In genomic region chr10:44030681-44031080, GRCh38 we compare ENCODE assay signal across 27 cellular contexts.
"Had no signal": no experiment of that assay in that cellular context is flagged by ENCODE, and none has a peak within 500 bp of the region (broad histone marks: within the 10 kb centered on the region; RNA-seq: fewer than 3 reads in every experiment).

No MANE protein-coding gene starts in this region.

- H2AFZ ChIP-seq: neural progenitor cell had no signal

- H3K27me3 ChIP-seq: brain microvascular endothelial cell, neural progenitor cell, right lobe of liver, thyroid gland, upper lobe of right lung had no signal

- H3K9me3 Mint-ChIP-seq: activated B cell treated with CpG ODN at 0.5 μM for 24 hours; activated naive CD4-positive, alpha-beta T cell treated with anti-CD3 and anti-CD28 coated beads, Interleukin-2, amount 50 U/mL, for 72 hours; activated T-cell treated with anti-CD3 and anti-CD28 coated beads, Interleukin-2, amount 50 U/mL, for 72 hours; dendritic cell treated with granulocyte-macrophage colony-stimulating factor and Interleukin-4, amounts not matched to agents 40 ng/mL and 50 ng/mL, for 4 days; endodermal cell; naive thymus-derived CD8-positive, alpha-beta T cell; neural progenitor cell; stimulated activated memory B cell treated with anti-CD40 and anti-IgM and Interleukin-4, amounts not matched to agents 10 μg/mL and 1 μg/mL and 100 μg/mL, for 72 hours; stimulated activated naive CD8-positive, alpha-beta T cell treated with anti-CD3 and anti-CD28 coated beads, Interleukin-15, amount 100 ng/mL, for 72 hours; T-helper 2 cell treated with Interferon-gamma antibody and Interleukin-4, amounts not matched to agents 5 μg/mL and 100 μg/mL, for 36 hours had no signal

- H3K4me3 ChIP-seq: neural progenitor cell, right lobe of liver, thyroid gland, upper lobe of right lung had no signal

- FAIRE-seq: kidney, small intestine had no signal

- H3K4me3 Mint-ChIP-seq: activated B cell treated with CpG ODN at 0.5 μM for 24 hours; activated CD8-positive, alpha-beta memory T cell treated with anti-CD3 and anti-CD28 coated beads, Interleukin-2, amount 10 ng/mL, durations not matched to agents 7 days and 5 days; activated CD8-positive, alpha-beta T cell treated with anti-CD3 and anti-CD28 coated beads, Interleukin-2, amount 10 ng/mL, durations not matched to agents 7 days and 5 days; activated T-cell treated with anti-CD3 and anti-CD28 coated beads, Interleukin-2, amount 50 U/mL, for 72 hours; dendritic cell treated with granulocyte-macrophage colony-stimulating factor and Interleukin-4, amounts not matched to agents 40 ng/mL and 50 ng/mL, for 4 days; endodermal cell; naive thymus-derived CD8-positive, alpha-beta T cell; neural progenitor cell; stimulated activated memory B cell treated with anti-CD40 and anti-IgM and Interleukin-4, amounts not matched to agents 10 μg/mL and 1 μg/mL and 100 μg/mL, for 72 hours; stimulated activated naive CD8-positive, alpha-beta T cell treated with anti-CD3 and anti-CD28 coated beads, Interleukin-15, amount 100 ng/mL, for 72 hours; T-helper 2 cell treated with Interferon-gamma antibody and Interleukin-4, amounts not matched to agents 5 μg/mL and 100 μg/mL, for 36 hours had no signal

- ATAC-seq: activated CD8-positive, alpha-beta memory T cell treated with anti-CD3 and anti-CD28 coated beads, Interleukin-2, amount 10 ng/mL, durations not matched to agents 7 days and 5 days; esophagus mucosa; left colon; right lobe of liver; upper lobe of right lung had no signal

- H3K27ac ChIP-seq: brain microvascular endothelial cell, neural progenitor cell, right lobe of liver, thyroid gland, upper lobe of right lung had no signal

- H3K36me3 Mint-ChIP-seq: activated CD8-positive, alpha-beta memory T cell treated with anti-CD3 and anti-CD28 coated beads, Interleukin-2, amount 10 ng/mL, durations not matched to agents 7 days and 5 days; activated naive CD4-positive, alpha-beta T cell treated with anti-CD3 and anti-CD28 coated beads, Interleukin-2, amount 50 U/mL, for 72 hours; naive thymus-derived CD8-positive, alpha-beta T cell; neural progenitor cell; stimulated activated memory B cell treated with anti-CD40 and anti-IgM and Interleukin-4, amounts not matched to agents 10 μg/mL and 1 μg/mL and 100 μg/mL, for 72 hours had no signal

- H3K4me1 Mint-ChIP-seq: activated B cell treated with CpG ODN at 0.5 μM for 24 hours; activated CD8-positive, alpha-beta memory T cell treated with anti-CD3 and anti-CD28 coated beads, Interleukin-2, amount 10 ng/mL, durations not matched to agents 7 days and 5 days; naive thymus-derived CD8-positive, alpha-beta T cell; neural progenitor cell; stimulated activated memory B cell treated with anti-CD40 and anti-IgM and Interleukin-4, amounts not matched to agents 10 μg/mL and 1 μg/mL and 100 μg/mL, for 72 hours had no signal

- H3K9ac ChIP-seq: neural progenitor cell had no signal

- H3K36me3 ChIP-seq: brain microvascular endothelial cell, neural progenitor cell, right lobe of liver, thyroid gland, upper lobe of right lung had no signal

- H3K4me1 ChIP-seq: neural progenitor cell, right lobe of liver, thyroid gland had no signal

- H3K4me2 ChIP-seq: neural progenitor cell had no signal

- DNase-seq: activated B cell treated with CpG ODN at 0.5 μM for 24 hours; activated CD8-positive, alpha-beta memory T cell treated with anti-CD3 and anti-CD28 coated beads, Interleukin-2, amount 10 ng/mL, durations not matched to agents 7 days and 5 days; activated naive CD4-positive, alpha-beta T cell; activated T-cell treated with anti-CD3 and anti-CD28 coated beads for 4 hours; anterior cingulate cortex; brain microvascular endothelial cell; foreskin melanocyte; kidney; left colon; occipital lobe; posterior cingulate gyrus; right lobe of liver; small intestine; substantia nigra; thyroid gland; upper lobe of right lung had no signal

- H3K27me3 Mint-ChIP-seq: stimulated activated memory B cell treated with anti-CD40 and anti-IgM and Interleukin-4, amounts not matched to agents 10 μg/mL and 1 μg/mL and 100 μg/mL, for 72 hours had no signal

- H3K27ac Mint-ChIP-seq: activated B cell treated with CpG ODN at 0.5 μM for 24 hours; activated CD8-positive, alpha-beta memory T cell treated with anti-CD3 and anti-CD28 coated beads, Interleukin-2, amount 10 ng/mL, durations not matched to agents 7 days and 5 days; activated CD8-positive, alpha-beta T cell treated with anti-CD3 and anti-CD28 coated beads, Interleukin-2, amount 10 ng/mL, durations not matched to agents 7 days and 5 days; activated T-cell treated with anti-CD3 and anti-CD28 coated beads, Interleukin-2, amount 50 U/mL, for 72 hours; dendritic cell treated with granulocyte-macrophage colony-stimulating factor and Interleukin-4, amounts not matched to agents 40 ng/mL and 50 ng/mL, for 4 days; endodermal cell; neural progenitor cell; stimulated activated memory B cell treated with anti-CD40 and anti-IgM and Interleukin-4, amounts not matched to agents 10 μg/mL and 1 μg/mL and 100 μg/mL, for 72 hours; stimulated activated naive CD8-positive, alpha-beta T cell treated with anti-CD3 and anti-CD28 coated beads, Interleukin-15, amount 100 ng/mL, for 72 hours; T-helper 2 cell treated with Interferon-gamma antibody and Interleukin-4, amounts not matched to agents 5 μg/mL and 100 μg/mL, for 36 hours had no signal

- H3K9me3 ChIP-seq: right lobe of liver, thyroid gland, upper lobe of right lung had no signal
